ENCODE assay signal across 24 cellular contexts in the genomic region with DNA sequence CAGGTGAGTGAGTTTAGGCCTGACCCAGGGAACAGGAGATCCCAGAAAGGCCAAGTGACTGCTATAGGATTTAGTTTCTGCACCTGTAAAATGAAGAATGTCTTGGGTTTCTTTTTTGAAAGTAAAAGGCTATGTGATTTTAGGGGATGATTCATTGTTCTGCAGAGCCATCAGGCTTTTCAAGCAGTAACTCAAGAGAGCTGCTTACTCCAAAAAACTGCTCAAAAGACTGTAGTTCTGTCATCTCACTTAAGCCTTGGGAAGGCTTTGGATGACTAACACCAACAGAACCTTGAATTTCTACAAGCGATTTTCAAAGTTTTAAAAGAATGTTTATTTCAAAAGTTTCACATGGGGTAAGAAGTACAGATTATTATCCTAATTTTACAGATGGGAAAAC.
"Had no signal": no experiment of that assay in that cellular context is flagged by ENCODE, and none has a peak within 500 bp of the region (broad histone marks: within the 10 kb centered on the region; RNA-seq: fewer than 3 reads in every experiment).

No MANE protein-coding gene starts in this region.

- H3K27me3 Mint-ChIP-seq: activated B cell treated with CpG ODN at 0.5 μM for 24 hours; brain; stimulated activated memory B cell treated with anti-CD40 and anti-IgM and Interleukin-4, amounts not matched to agents 10 μg/mL and 1 μg/mL and 100 μg/mL, for 72 hours; T-cell had no signal

- H3K4me3 ChIP-seq: lower lobe of right lung, mucosa of descending colon, right lobe of liver, SJCRH30, skin epidermis, thoracic aorta, upper lobe of right lung had no signal

- ATAC-seq: foreskin keratinocyte; lower lobe of right lung; right lobe of liver; stimulated activated memory B cell treated with anti-CD40 and anti-IgM and Interleukin-4, amounts not matched to agents 10 μg/mL and 1 μg/mL and 100 μg/mL, for 72 hours; T-cell; upper lobe of right lung had no signal

- H3K36me3 ChIP-seq: SJCRH30, thoracic aorta had no signal

- H3K27ac ChIP-seq: foreskin keratinocyte, lower lobe of right lung, right lobe of liver, SJCRH30, skin epidermis, thoracic aorta, upper lobe of right lung had no signal

- H3K27me3 ChIP-seq: foreskin keratinocyte, right lobe of liver, SJCRH30, upper lobe of right lung had no signal

- H3K4me1 ChIP-seq: foreskin keratinocyte, right lobe of liver, SJCRH30, upper lobe of right lung had no signal

- H3K9me3 Mint-ChIP-seq: activated B cell treated with CpG ODN at 0.5 μM for 24 hours; brain; nephron progenitor cell; stimulated activated memory B cell treated with anti-CD40 and anti-IgM and Interleukin-4, amounts not matched to agents 10 μg/mL and 1 μg/mL and 100 μg/mL, for 72 hours; T-cell had no signal

- H3K4me3 Mint-ChIP-seq: activated B cell treated with CpG ODN at 0.5 μM for 24 hours; brain; nephron progenitor cell; stimulated activated memory B cell treated with anti-CD40 and anti-IgM and Interleukin-4, amounts not matched to agents 10 μg/mL and 1 μg/mL and 100 μg/mL, for 72 hours; T-cell had no signal

- H3K9me3 ChIP-seq: lower lobe of right lung, mucosa of descending colon, right lobe of liver, SJCRH30, thoracic aorta, upper lobe of right lung had no signal

- H3K27ac Mint-ChIP-seq: activated B cell treated with CpG ODN at 0.5 μM for 24 hours; nephron progenitor cell; stimulated activated memory B cell treated with anti-CD40 and anti-IgM and Interleukin-4, amounts not matched to agents 10 μg/mL and 1 μg/mL and 100 μg/mL, for 72 hours; T-cell had no signal

- DNase-seq: activated B cell treated with CpG ODN at 0.5 μM for 24 hours; activated CD4-positive, alpha-beta T cell treated with anti-CD3 and anti-CD28 coated beads for 4 hours; activated effector memory CD4-positive, alpha-beta T cell treated with Interleukin-2 at 50 U/mL for 16 hours; activated naive CD4-positive, alpha-beta T cell treated with anti-CD3 and anti-CD28 coated beads, Interleukin-2, amount 50 U/mL, for 16 hours; aorta; dermis blood vessel endothelial cell; effector CD8-positive, alpha-beta T cell; foreskin keratinocyte; kidney; lower lobe of right lung; mesendoderm; nephron progenitor cell; nucleus accumbens; right lobe of liver; SJCRH30; stimulated activated CD4-positive, alpha-beta T cell treated with anti-CD3 and anti-CD28 coated beads, Interleukin-1b, Interleukin-23, amount 100 ng/mL, for 48 hours; T-cell; T1000; upper lobe of right lung had no signal
